ENCODE assay signal across 27 cellular contexts in the genomic region with DNA sequence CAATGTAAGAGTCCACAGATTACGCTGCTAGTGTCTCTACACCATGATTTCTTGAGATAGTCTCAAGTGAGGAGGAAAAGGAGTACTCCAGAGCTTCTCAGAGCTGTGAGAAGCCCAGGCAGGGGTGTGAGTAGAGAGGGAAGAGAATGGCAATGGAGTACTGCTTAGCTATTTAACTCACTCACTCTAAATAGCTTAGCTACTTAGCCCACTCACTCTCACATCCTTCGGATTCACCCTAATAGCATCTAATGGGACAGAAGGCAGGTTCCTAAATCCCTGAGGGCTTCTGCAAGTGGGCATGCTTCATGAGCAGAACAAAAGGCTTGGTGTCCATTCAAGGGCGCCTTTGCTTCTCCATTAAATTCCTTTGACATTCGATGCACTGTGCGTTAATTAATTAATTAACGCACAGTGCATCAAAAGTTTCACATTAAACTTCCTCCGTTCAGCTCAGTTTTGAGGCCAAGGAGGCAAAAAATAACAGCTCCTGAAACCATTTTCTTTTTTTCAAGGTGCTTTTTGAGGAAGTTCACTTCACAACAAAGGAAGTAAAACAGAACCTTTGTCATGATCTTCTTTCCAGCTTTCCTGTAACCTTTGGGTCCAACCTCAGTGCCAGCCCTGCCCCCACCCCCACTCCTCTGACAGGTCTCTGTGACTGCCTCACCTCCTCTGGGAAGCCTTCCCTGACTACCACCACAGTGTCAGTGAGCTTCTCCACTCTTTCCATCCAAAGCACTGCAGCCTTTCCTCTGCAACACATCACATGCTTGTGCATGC.
DNase-seq lines count a peak whose midpoint lies in the region; ATAC-seq, FAIRE-seq and TF ChIP-seq lines count a peak whose summit lies in the region.
"Had no signal": no experiment of that assay in that cellular context is flagged by ENCODE, and none has a peak within 500 bp of the region (broad histone marks: within the 10 kb centered on the region; RNA-seq: fewer than 3 reads in every experiment).

No MANE protein-coding gene starts in this region.

- H3K36me3 ChIP-seq in GM06990 (ENCODE audit: control insufficient read depth, insufficient read depth, low read length) (no peaks in the 10 kb centered on the region), OCI-LY7 (ENCODE audit: insufficient read depth, low read length) (no peaks in the 10 kb centered on the region), HepG2 (replicated peaks in 1 of 2; ENCODE audit: control insufficient read depth in 1 of 2, insufficient read depth in 2 of 2, low read length in 2 of 2) (no peaks in the 10 kb centered on the region)
- H3K36me3 ChIP-seq: lower lobe of right lung, prostate gland, SJCRH30, thoracic aorta had no signal

- peak overlapping the region; percentile 80 for H3K27ac Mint-ChIP-seq in memory B cell
- no peak overlapping the region for H3K27ac Mint-ChIP-seq in activated naive CD4-positive, alpha-beta T cell treated with anti-CD3 and anti-CD28 coated beads, Interleukin-2, amount 50 U/mL, for 72 hours
- H3K27ac Mint-ChIP-seq: brain, T-cell had no signal

- no peaks in the 10 kb centered on the region for H3K79me2 ChIP-seq in OCI-LY7 (ENCODE audit: insufficient read depth, low read depth, low read length)
- H3K79me2 ChIP-seq in HepG2 (ENCODE audit: insufficient read depth, low read length) = no peaks in the 10 kb centered on the region

- H3K9me3 ChIP-seq in OCI-LY7 (ENCODE audit: low read length) (no peaks in the 10 kb centered on the region), HepG2 (ENCODE audit: low read length) (no peaks in the 10 kb centered on the region)
- H3K9me3 ChIP-seq: lower lobe of right lung, prostate gland, SJCRH30, thoracic aorta had no signal

- H3K27ac ChIP-seq in OCI-LY7 (ENCODE audit: low read depth, low read length, poor library complexity, severe bottlenecking) (no peak overlapping the region), HepG2 (ENCODE audit: extremely low read length, insufficient read depth, low read length) (no peak overlapping the region)
- H3K27ac ChIP-seq: foreskin keratinocyte, lower lobe of right lung, prostate gland, SJCRH30, thoracic aorta had no signal

- in situ Hi-C loops in HepG2 (cut with HindIII; ENCODE audit: extremely low pct_ligation_motif_present, low pct_unique_long_range_greater_than_20kb) = no loop called here

- no peak overlapping the region for H3K9ac ChIP-seq in HepG2 (ENCODE audit: insufficient read depth, low read depth, low read length)

- CTCF ChIA-PET in OCI-LY7 (lab: Charles Lee; ENCODE audit: unreplicated experiment) (no interaction called here), HepG2 (lab: Yijun Ruan, JAX; ENCODE audit: low intra/inter-chr PET ratio, low total read pairs) (no interaction called here)

- TF ChIP-seq CTCF in GM06990 (IDR thresholded peaks at IDR 0.05; ENCODE audit: insufficient read depth, low read length, poor library complexity, severe bottlenecking) (no peak), OCI-LY7 (conservative IDR thresholded peaks at IDR 0.05; ENCODE audit: low read length) (no peak), HepG2 (CRISPR knock-in tag; IDR thresholded peaks at IDR 0.05) (no peak)

- BruUV-seq in OCI-LY7 (replicated peaks; lab: Mats Ljungman, UMichigan) (no TSS peak), HepG2 (replicated peaks; lab: Mats Ljungman, UMichigan) (no TSS peak)

- H3K4me1 Mint-ChIP-seq in memory B cell = peaks cover 27% of the 10 kb centered on the region
- H3K4me1 Mint-ChIP-seq: brain had no signal

- no peak for TF ChIP-seq RAD21 in HepG2 (CRISPR knock-in tag; IDR thresholded peaks at IDR 0.05)

- peak overlapping the region; percentile 52 for H3K4me2 ChIP-seq in OCI-LY7 (ENCODE audit: low read length)
- H3K4me2 ChIP-seq in HepG2 (ENCODE audit: low read depth, low read length) = no peak overlapping the region

- H3K27me3 Mint-ChIP-seq in memory B cell = no peaks in the 10 kb centered on the region

- no peaks in the 10 kb centered on the region for H3K36me3 Mint-ChIP-seq in memory B cell
- H3K36me3 Mint-ChIP-seq in activated naive CD4-positive, alpha-beta T cell treated with anti-CD3 and anti-CD28 coated beads, Interleukin-2, amount 50 U/mL, for 72 hours = no peaks in the 10 kb centered on the region
- H3K36me3 Mint-ChIP-seq: brain, T-cell had no signal

- no peak for FAIRE-seq in HepG2 (lab: Jason Lieb, UNC)
- FAIRE-seq: kidney, TTC549 had no signal

- TF ChIP-seq EP300 in HepG2 (IDR thresholded peaks at IDR 0.05; ENCODE audit: low read depth in 2 of 2, low read length in 2 of 2) (no peak), HepG2 (CRISPR knock-in tag; IDR thresholded peaks at IDR 0.05; ENCODE audit: borderline replicate concordance) (no peak)

- POLR2A ChIA-PET in OCI-LY7 (lab: Charles Lee) = interaction anchor here (0.6 to 0.8 kb wide), 3 partner anchors 11 to 270 kb away, joined by 3 to 4 read pairs (median 3); no protein-coding TSS in a partner anchor
- POLR2A ChIA-PET in HepG2 (lab: Yijun Ruan, JAX) = no interaction called here

- H3K4me3 ChIP-seq in GM06990 (replicated peaks; ENCODE audit: low read depth, low read length) = no peak overlapping the region
- H3K4me3 ChIP-seq in OCI-LY7 (ENCODE audit: low read depth, low read length, poor library complexity, severe bottlenecking) = peak overlapping the region; percentile 7
- H3K4me3 ChIP-seq in HepG2 (replicated peaks in 1 of 3; ENCODE audit: insufficient read depth in 1 of 3, low read depth in 2 of 3, low read length in 3 of 3) = no peak overlapping the region
- H3K4me3 ChIP-seq: lower lobe of right lung, prostate gland, SJCRH30, thoracic aorta had no signal

- peak; percentile 33 for DNase-seq in GM06990 (ENCODE audit: extremely low read depth, insufficient read length)
- DNase-seq in OCI-LY7 (ENCODE audit: low spot score) = peak; percentile 53
- peak in 1 of 2 donors; percentile 12 for DNase-seq in memory B cell (ENCODE audit: low spot score in 2 of 2)
- DNase-seq in HepG2 (ENCODE audit: low spot score) = no peak
- DNase-seq in foreskin melanocyte = no peak
- DNase-seq in activated naive CD4-positive, alpha-beta T cell treated with anti-CD3 and anti-CD28 coated beads, Interleukin-2, amount 50 U/mL, for 72 hours (ENCODE audit: low spot score in 2 of 2) = no peak
- DNase-seq: activated CD4-positive, alpha-beta T cell treated with anti-CD3 and anti-CD28 coated beads for 4 hours; activated CD8-positive, alpha-beta memory T cell treated with anti-CD3 and anti-CD28 coated beads, Interleukin-2, amount 50 U/mL, for 48 hours; DMS79 treated with DMSO at 0.1 percent for 48 hours; effector CD8-positive, alpha-beta T cell; erythroblast; foreskin keratinocyte; KG1; kidney; lower lobe of right lung; NCI-H1048; NCI-H187; NCI-H226; NCI-H774; SJCRH30; T-cell had no signal

- H3K4me3 Mint-ChIP-seq in memory B cell = peak overlapping the region; percentile 50
- H3K4me3 Mint-ChIP-seq: brain, T-cell had no signal

- ATAC-seq in GM18519 (IDR thresholded peaks at IDR 0.05; ENCODE audit: low FRiP score, unreplicated experiment) (peak; percentile 35), memory B cell (ENCODE audit: low read depth) (peak; percentile 65), HepG2 (no peak)
- no peak for ATAC-seq in activated naive CD4-positive, alpha-beta T cell treated with anti-CD3 and anti-CD28 coated beads, Interleukin-2, amount 50 U/mL, for 72 hours
- ATAC-seq: Panc1, T-cell had no signal

- H2AFZ ChIP-seq in OCI-LY7 (ENCODE audit: low read length) (peak overlapping the region; percentile 38; the same call in 1 of the 2 replicates), HepG2 (ENCODE audit: low read length) (no peak overlapping the region)

- no peaks in the 10 kb centered on the region for H3K9me3 Mint-ChIP-seq in memory B cell
- H3K9me3 Mint-ChIP-seq in activated naive CD4-positive, alpha-beta T cell treated with anti-CD3 and anti-CD28 coated beads, Interleukin-2, amount 50 U/mL, for 72 hours = no peaks in the 10 kb centered on the region
- H3K9me3 Mint-ChIP-seq: brain, T-cell had no signal

- no peaks in the 10 kb centered on the region for H3K9me2 ChIP-seq in OCI-LY7 (ENCODE audit: insufficient read depth, low read length)

- intact Hi-C loops in OCI-LY7 (cut with micrococcal nuclease; ENCODE audit: unreplicated experiment) (loop anchor here (10.0 kb wide), 1 partner anchor 331 kb away; no protein-coding TSS in a partner anchor), HepG2 (cut with micrococcal nuclease; ENCODE audit: unreplicated experiment) (no loop called here)

- H3K4me1 ChIP-seq in OCI-LY7 (ENCODE audit: insufficient read depth, low read length, poor library complexity, severe bottlenecking) = peaks cover 26% of the 10 kb centered on the region
- H3K4me1 ChIP-seq in HepG2 (ENCODE audit: insufficient read depth, low read length) = no peaks in the 10 kb centered on the region
- H3K4me1 ChIP-seq: foreskin keratinocyte, lower lobe of right lung, prostate gland, SJCRH30 had no signal

- 51% methylated on average over 7 of the region's 7 CpGs for WGBS in HepG2 (ENCODE audit: low lambda C conversion rate)

- TF ChIP-seq POLR2A in HepG2 (IDR thresholded peaks at IDR 0.05; ENCODE audit: insufficient read depth in 1 of 2, low read depth in 2 of 2, low read length in 2 of 2) = no peak

- no peaks in the 10 kb centered on the region for H4K20me1 ChIP-seq in OCI-LY7 (ENCODE audit: insufficient read depth, low read length)
- H4K20me1 ChIP-seq in HepG2 (ENCODE audit: insufficient read depth, low read length) = no peaks in the 10 kb centered on the region

- H3K27me3 ChIP-seq in GM06990 (replicated peaks; ENCODE audit: control insufficient read depth, insufficient read depth, low read length) (no peaks in the 10 kb centered on the region), HepG2 (ENCODE audit: control insufficient read depth in 1 of 2, insufficient read depth in 2 of 2, low read length in 2 of 2) (no peaks in the 10 kb centered on the region)
- H3K27me3 ChIP-seq: foreskin keratinocyte, SJCRH30 had no signal

TF ChIP-seq in HepG2, 621 proteins besides CTCF, POLR2A, EP300 and RAD21:
- no peak for TF ChIP-seq GFI1 (CRISPR knock-in tag; IDR thresholded peaks at IDR 0.05; ENCODE audit: borderline replicate concordance)
- no peak for TF ChIP-seq PCBP2 (optimal IDR thresholded peaks at IDR 0.05; ENCODE audit: low read depth, low read length, poor library complexity, severe bottlenecking)
- TF ChIP-seq JDP2 (CRISPR knock-in tag; IDR thresholded peaks at IDR 0.05; ENCODE audit: borderline replicate concordance) = no peak
- TF ChIP-seq SIX1 (CRISPR knock-in tag; IDR thresholded peaks at IDR 0.05; ENCODE audit: borderline replicate concordance) = no peak

Comparison
In these comparisons a context has a peak if more than half of its experiments do, and no peak if none do; other contexts are left out.
1. DNase-seq: peak in GM06990 (single experiment) and OCI-LY7 (single experiment); none in HepG2 (single experiment), foreskin melanocyte (single experiment) and activated naive CD4-positive, alpha-beta T cell treated with anti-CD3 and anti-CD28 coated beads, Interleukin-2, amount 50 U/mL, for 72 hours (0 of 2).
2. ATAC-seq: peak in GM18519 (single experiment) and memory B cell (single experiment); none in HepG2 (single experiment) and activated naive CD4-positive, alpha-beta T cell treated with anti-CD3 and anti-CD28 coated beads, Interleukin-2, amount 50 U/mL, for 72 hours (0 of 2).